1 cellular context compared by ENCODE assay signal in genomic region chr16:27179500-27180072, GRCh38.
TF ChIP-seq lines count a peak whose summit lies in the region.

No MANE protein-coding gene starts in this region.

TF ChIP-seq in GM12878, 131 proteins besides CTCF, POLR2A, EP300 and RAD21 (continued from another document and continues in another):
- TF ChIP-seq ASH2L (IDR thresholded peaks at IDR 0.05; ENCODE audit: borderline replicate concordance, low read depth) (no peak), NFYA (IDR thresholded peaks at IDR 0.05; ENCODE audit: borderline replicate concordance, low read depth, low read length) (no peak), HDAC6 (IDR thresholded peaks at IDR 0.05; ENCODE audit: unreplicated experiment) (no peak), JUND (IDR thresholded peaks at IDR 0.05; ENCODE audit: low read depth, low read length) (no peak), CHD2 (IDR thresholded peaks at IDR 0.05; ENCODE audit: borderline replicate concordance, low read depth, low read length) (no peak), ZBED1 (IDR thresholded peaks at IDR 0.05; ENCODE audit: borderline replicate concordance) (no peak), PKNOX1 (IDR thresholded peaks at IDR 0.05) (no peak), STAT3 (IDR thresholded peaks at IDR 0.05; ENCODE audit: low read depth, low read length) (no peak), REST (IDR thresholded peaks at IDR 0.05; ENCODE audit: low read depth, low read length) (no peak), GABPA (IDR thresholded peaks at IDR 0.05; ENCODE audit: low read depth) (no peak), CEBPZ (IDR thresholded peaks at IDR 0.05; ENCODE audit: low read depth, low read length) (no peak), RELB (IDR thresholded peaks at IDR 0.05; ENCODE audit: low read depth) (no peak), USF1 (IDR thresholded peaks at IDR 0.05; ENCODE audit: borderline replicate concordance, extremely low read length, insufficient read depth, low read depth, low read length) (no peak), RFX5 (IDR thresholded peaks at IDR 0.05; ENCODE audit: low read depth, low read length) (no peak), HDGF (IDR thresholded peaks at IDR 0.05) (0 out of 2 replicates have a peak, but pooled peaks have one; percentile 62), PML (IDR thresholded peaks at IDR 0.05; ENCODE audit: low read length) (no peak), TAF1 (IDR thresholded peaks at IDR 0.05; ENCODE audit: borderline replicate concordance, low read depth, low read length) (no peak), NR2C1 (IDR thresholded peaks at IDR 0.05) (no peak), ATF7 (IDR thresholded peaks at IDR 0.05; ENCODE audit: low read depth) (peak; percentile 80), ZNF274 (IDR thresholded peaks at IDR 0.05; ENCODE audit: insufficient read depth, insufficient read length) (no peak), NR2C2 (IDR thresholded peaks at IDR 0.05; ENCODE audit: borderline replicate concordance, control insufficient read depth, insufficient read length, low read depth) (no peak), RCOR1 (conservative IDR thresholded peaks at IDR 0.05; ENCODE audit: low read depth, low read length) (no peak), NBN (IDR thresholded peaks at IDR 0.05) (peak; percentile 61), NR2F1 (conservative IDR thresholded peaks at IDR 0.05) (no peak), ZBTB40 (IDR thresholded peaks at IDR 0.05; ENCODE audit: borderline replicate concordance) (no peak), ETV6 (conservative IDR thresholded peaks at IDR 0.05 in 1 of 2, IDR thresholded peaks at IDR 0.05 in 1 of 2; ENCODE audit: borderline replicate concordance in 1 of 2, low read depth in 1 of 2) (no peak), MLLT1 (IDR thresholded peaks at IDR 0.05) (0 out of 2 replicates have a peak, but pooled peaks have one; percentile 41), SMAD5 (IDR thresholded peaks at IDR 0.05; ENCODE audit: low read depth) (no peak), ZNF217 (IDR thresholded peaks at IDR 0.05) (no peak), FOS (IDR thresholded peaks at IDR 0.05; ENCODE audit: borderline replicate concordance, extremely low read depth, insufficient read length) (no peak), TBL1XR1 (IDR thresholded peaks at IDR 0.05; ENCODE audit: low read depth, low read length) (no peak), SMARCA5 (IDR thresholded peaks at IDR 0.05) (peak; percentile 80; the same call in 1 of the 2 replicates), ZNF622 (IDR thresholded peaks at IDR 0.05) (no peak)
- TF ChIP-seq, protein P1, sequence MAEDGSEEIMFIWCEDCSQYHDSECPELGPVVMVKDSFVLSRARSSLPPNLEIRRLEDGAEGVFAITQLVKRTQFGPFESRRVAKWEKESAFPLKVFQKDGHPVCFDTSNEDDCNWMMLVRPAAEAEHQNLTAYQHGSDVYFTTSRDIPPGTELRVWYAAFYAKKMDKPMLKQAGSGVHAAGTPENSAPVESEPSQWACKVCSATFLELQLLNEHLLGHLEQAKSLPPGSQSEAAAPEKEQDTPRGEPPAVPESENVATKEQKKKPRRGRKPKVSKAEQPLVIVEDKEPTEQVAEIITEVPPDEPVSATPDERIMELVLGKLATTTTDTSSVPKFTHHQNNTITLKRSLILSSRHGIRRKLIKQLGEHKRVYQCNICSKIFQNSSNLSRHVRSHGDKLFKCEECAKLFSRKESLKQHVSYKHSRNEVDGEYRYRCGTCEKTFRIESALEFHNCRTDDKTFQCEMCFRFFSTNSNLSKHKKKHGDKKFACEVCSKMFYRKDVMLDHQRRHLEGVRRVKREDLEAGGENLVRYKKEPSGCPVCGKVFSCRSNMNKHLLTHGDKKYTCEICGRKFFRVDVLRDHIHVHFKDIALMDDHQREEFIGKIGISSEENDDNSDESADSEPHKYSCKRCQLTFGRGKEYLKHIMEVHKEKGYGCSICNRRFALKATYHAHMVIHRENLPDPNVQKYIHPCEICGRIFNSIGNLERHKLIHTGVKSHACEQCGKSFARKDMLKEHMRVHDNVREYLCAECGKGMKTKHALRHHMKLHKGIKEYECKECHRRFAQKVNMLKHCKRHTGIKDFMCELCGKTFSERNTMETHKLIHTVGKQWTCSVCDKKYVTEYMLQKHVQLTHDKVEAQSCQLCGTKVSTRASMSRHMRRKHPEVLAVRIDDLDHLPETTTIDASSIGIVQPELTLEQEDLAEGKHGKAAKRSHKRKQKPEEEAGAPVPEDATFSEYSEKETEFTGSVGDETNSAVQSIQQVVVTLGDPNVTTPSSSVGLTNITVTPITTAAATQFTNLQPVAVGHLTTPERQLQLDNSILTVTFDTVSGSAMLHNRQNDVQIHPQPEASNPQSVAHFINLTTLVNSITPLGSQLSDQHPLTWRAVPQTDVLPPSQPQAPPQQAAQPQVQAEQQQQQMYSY (CRISPR knock-in tag; IDR thresholded peaks at IDR 0.05) = no peak
- TF ChIP-seq, protein P2, sequence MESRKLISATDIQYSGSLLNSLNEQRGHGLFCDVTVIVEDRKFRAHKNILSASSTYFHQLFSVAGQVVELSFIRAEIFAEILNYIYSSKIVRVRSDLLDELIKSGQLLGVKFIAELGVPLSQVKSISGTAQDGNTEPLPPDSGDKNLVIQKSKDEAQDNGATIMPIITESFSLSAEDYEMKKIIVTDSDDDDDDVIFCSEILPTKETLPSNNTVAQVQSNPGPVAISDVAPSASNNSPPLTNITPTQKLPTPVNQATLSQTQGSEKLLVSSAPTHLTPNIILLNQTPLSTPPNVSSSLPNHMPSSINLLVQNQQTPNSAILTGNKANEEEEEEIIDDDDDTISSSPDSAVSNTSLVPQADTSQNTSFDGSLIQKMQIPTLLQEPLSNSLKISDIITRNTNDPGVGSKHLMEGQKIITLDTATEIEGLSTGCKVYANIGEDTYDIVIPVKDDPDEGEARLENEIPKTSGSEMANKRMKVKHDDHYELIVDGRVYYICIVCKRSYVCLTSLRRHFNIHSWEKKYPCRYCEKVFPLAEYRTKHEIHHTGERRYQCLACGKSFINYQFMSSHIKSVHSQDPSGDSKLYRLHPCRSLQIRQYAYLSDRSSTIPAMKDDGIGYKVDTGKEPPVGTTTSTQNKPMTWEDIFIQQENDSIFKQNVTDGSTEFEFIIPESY (IDR thresholded peaks at IDR 0.05) = no peak
